ENCODE assay signal across 19 cellular contexts in the genomic region with DNA sequence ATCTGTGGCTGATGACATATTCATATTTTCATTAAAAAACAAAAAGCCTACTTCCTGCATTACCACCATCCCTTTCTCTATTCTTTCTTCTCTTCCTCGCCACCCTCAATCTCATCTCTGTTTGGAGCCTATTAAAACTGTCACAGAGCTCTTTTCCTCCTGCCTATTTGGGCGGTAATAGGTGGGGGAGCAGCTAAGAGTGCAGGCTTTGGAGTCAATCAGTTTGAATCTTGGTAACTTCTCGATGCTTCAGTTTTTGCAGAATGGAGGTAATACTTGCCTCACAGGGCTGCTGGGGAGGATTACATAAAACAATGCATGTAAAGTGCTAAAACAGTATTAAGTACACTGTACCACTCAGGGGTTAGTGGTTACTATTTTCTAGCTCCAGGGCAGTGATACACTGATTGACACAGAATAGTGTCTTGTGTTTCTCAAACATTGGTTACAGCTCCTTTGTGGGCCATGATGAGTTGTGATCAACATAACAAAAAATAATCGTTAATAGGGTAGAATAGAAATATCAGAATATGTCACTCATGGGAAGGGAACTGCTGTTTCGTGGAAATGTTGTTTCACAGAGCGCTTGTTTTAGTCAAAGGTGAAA. TPM values are rescaled to one million over a fixed set of nuclear protein-coding genes. Genes with fewer than 3 reads are reported as not detected.
DNase-seq lines count a peak whose midpoint lies in the region; ATAC-seq and TF ChIP-seq lines count a peak whose summit lies in the region.
"Had no signal": no experiment of that assay in that cellular context is flagged by ENCODE, and none has a peak within 500 bp of the region (broad histone marks: within the 10 kb centered on the region; RNA-seq: fewer than 3 reads in every experiment).

No MANE protein-coding gene starts in this region.

- H3K79me2 ChIP-seq in neural progenitor cell (ENCODE audit: low read depth), result peaks cover 95% of the 10 kb centered on the region

- peaks cover 27% of the 10 kb centered on the region for H3F3A ChIP-seq in neural progenitor cell (ENCODE audit: low read depth)

- no peak for TF ChIP-seq EP300 in esophagus muscularis mucosa (IDR thresholded peaks at IDR 0.05)

- H3K4me3 Mint-ChIP-seq in neural progenitor cell (no peak overlapping the region), type B pancreatic cell (no peak overlapping the region)
- no peak overlapping the region for H3K4me3 Mint-ChIP-seq in activated naive CD8-positive, alpha-beta T cell treated with anti-CD3 and anti-CD28 coated beads, Interleukin-2, amount 50 U/mL, for 24 hours
- H3K4me3 Mint-ChIP-seq: activated CD4-positive, alpha-beta T cell treated with anti-CD3 and anti-CD28 coated beads for 36 hours; activated CD8-positive, alpha-beta memory T cell treated with anti-CD3 and anti-CD28 coated beads, Interleukin-2, amount 10 ng/mL, durations not matched to agents 7 days and 5 days had no signal

- DNase-seq in heart right ventricle (no peak), Right ventricle myocardium superior (no peak), esophagus muscularis mucosa (ENCODE audit: extremely low spot score) (no peak), neural progenitor cell (ENCODE audit: low spot score) (no peak), type B pancreatic cell (ENCODE audit: extremely low spot score, unreplicated experiment) (no peak)
- no peak for DNase-seq in activated naive CD8-positive, alpha-beta T cell treated with anti-CD3 and anti-CD28 coated beads, Interleukin-2, amount 50 U/mL, for 24 hours
- no peak for DNase-seq in activated CD4-positive, alpha-beta T cell treated with anti-CD3 and anti-CD28 coated beads, Interleukin-2, amount 50 U/mL, for 1 hour
- DNase-seq: activated CD4-positive, alpha-beta T cell treated with anti-CD3 and anti-CD28 coated beads for 36 hours; activated CD8-positive, alpha-beta memory T cell treated with anti-CD3 and anti-CD28 coated beads, Interleukin-2, amount 10 ng/mL, durations not matched to agents 7 days and 5 days; cerebellar nuclear complex; DMS 273 treated with DMSO at 0.1 percent for 48 hours; GF-D8; NCI-H146; T1000 had no signal

- H4K20me1 ChIP-seq in neural progenitor cell (ENCODE audit: low read depth), result peaks cover 16% of the 10 kb centered on the region

- H3K36me3 ChIP-seq in heart right ventricle (no peaks in the 10 kb centered on the region), esophagus muscularis mucosa (no peaks in the 10 kb centered on the region), neural progenitor cell (no peaks in the 10 kb centered on the region)
- H3K36me3 ChIP-seq: suprapubic skin had no signal

- TF ChIP-seq CTCF in heart right ventricle (IDR thresholded peaks at IDR 0.05) (no peak), esophagus muscularis mucosa (IDR thresholded peaks at IDR 0.05) (no peak), neural progenitor cell (IDR thresholded peaks at IDR 0.05) (no peak), type B pancreatic cell (conservative IDR thresholded peaks at IDR 0.05) (no peak)

- peaks cover 3% of the 10 kb centered on the region for H3K9me3 Mint-ChIP-seq in neural progenitor cell
- H3K9me3 Mint-ChIP-seq in type B pancreatic cell, result no peaks in the 10 kb centered on the region
- no peaks in the 10 kb centered on the region for H3K9me3 Mint-ChIP-seq in activated naive CD8-positive, alpha-beta T cell treated with anti-CD3 and anti-CD28 coated beads, Interleukin-2, amount 50 U/mL, for 24 hours

- H3K27ac Mint-ChIP-seq in neural progenitor cell, result no peak overlapping the region
- H3K27ac Mint-ChIP-seq in type B pancreatic cell, result peak overlapping the region; percentile 52
- no peak overlapping the region for H3K27ac Mint-ChIP-seq in activated naive CD8-positive, alpha-beta T cell treated with anti-CD3 and anti-CD28 coated beads, Interleukin-2, amount 50 U/mL, for 24 hours
- H3K27ac Mint-ChIP-seq: activated CD4-positive, alpha-beta T cell treated with anti-CD3 and anti-CD28 coated beads for 36 hours; activated CD8-positive, alpha-beta memory T cell treated with anti-CD3 and anti-CD28 coated beads, Interleukin-2, amount 10 ng/mL, durations not matched to agents 7 days and 5 days had no signal

- ATAC-seq in heart right ventricle (no peak), Right ventricle myocardium superior (ENCODE audit: poor library complexity) (no peak), GM21515 (IDR thresholded peaks at IDR 0.05; ENCODE audit: unreplicated experiment) (no peak)
- ATAC-seq in activated naive CD8-positive, alpha-beta T cell treated with anti-CD3 and anti-CD28 coated beads, Interleukin-2, amount 50 U/mL, for 24 hours, result no peak
- ATAC-seq: activated CD4-positive, alpha-beta T cell treated with anti-CD3 and anti-CD28 coated beads for 36 hours; activated CD8-positive, alpha-beta memory T cell treated with anti-CD3 and anti-CD28 coated beads, Interleukin-2, amount 10 ng/mL, durations not matched to agents 7 days and 5 days; GM12878 had no signal

- no peaks in the 10 kb centered on the region for H3K9me3 ChIP-seq in heart right ventricle
- H3K9me3 ChIP-seq in esophagus muscularis mucosa, result no peaks in the 10 kb centered on the region
- no peaks in the 10 kb centered on the region for H3K9me3 ChIP-seq in neural progenitor cell (ENCODE audit: low read depth)
- H3K9me3 ChIP-seq: suprapubic skin had no signal

- H3K27me3 Mint-ChIP-seq in neural progenitor cell (ENCODE audit: insufficient read depth, low read depth) (no peaks in the 10 kb centered on the region), type B pancreatic cell (no peaks in the 10 kb centered on the region)
- H3K27me3 Mint-ChIP-seq in activated naive CD8-positive, alpha-beta T cell treated with anti-CD3 and anti-CD28 coated beads, Interleukin-2, amount 50 U/mL, for 24 hours, result no peaks in the 10 kb centered on the region
- H3K27me3 Mint-ChIP-seq: activated CD4-positive, alpha-beta T cell treated with anti-CD3 and anti-CD28 coated beads for 36 hours; activated CD8-positive, alpha-beta memory T cell treated with anti-CD3 and anti-CD28 coated beads, Interleukin-2, amount 10 ng/mL, durations not matched to agents 7 days and 5 days had no signal

- H3K36me3 Mint-ChIP-seq in neural progenitor cell, result peaks cover 7% of the 10 kb centered on the region
- H3K36me3 Mint-ChIP-seq in type B pancreatic cell, result peaks cover 12% of the 10 kb centered on the region
- peaks cover 3% of the 10 kb centered on the region for H3K36me3 Mint-ChIP-seq in activated naive CD8-positive, alpha-beta T cell treated with anti-CD3 and anti-CD28 coated beads, Interleukin-2, amount 50 U/mL, for 24 hours (ENCODE audit: low read depth)

- H3K9ac ChIP-seq in neural progenitor cell, result no peak overlapping the region
- H3K9ac ChIP-seq: BLaER1 had no signal

- H3K27me3 ChIP-seq in heart right ventricle, result no peaks in the 10 kb centered on the region
- no peaks in the 10 kb centered on the region for H3K27me3 ChIP-seq in esophagus muscularis mucosa
- no peaks in the 10 kb centered on the region for H3K27me3 ChIP-seq in neural progenitor cell
- H3K27me3 ChIP-seq: BLaER1, suprapubic skin had no signal

- TF ChIP-seq POLR2A in esophagus muscularis mucosa (IDR thresholded peaks at IDR 0.05; ENCODE audit: low read depth), result no peak

- peak overlapping the region in 2 of 10 donors; percentile 4 for H3K4me3 ChIP-seq in heart right ventricle
- H3K4me3 ChIP-seq in esophagus muscularis mucosa, result no peak overlapping the region
- H3K4me3 ChIP-seq in neural progenitor cell, result peak overlapping the region; percentile 13
- H3K4me3 ChIP-seq: BLaER1, GM12878, PC-9, suprapubic skin had no signal

- intact Hi-C loops in heart right ventricle (cut with DNase I) (no loop called here), Right ventricle myocardium superior (cut with DNase I) (no loop called here), esophagus muscularis mucosa (cut with DNase I) (no loop called here)

- 82% methylated on average over 6 of the region's 6 CpGs for WGBS in heart right ventricle, 2 donors
- WGBS in esophagus muscularis mucosa, result 89% methylated on average over 6 of the region's 6 CpGs

- H3K4me1 Mint-ChIP-seq in neural progenitor cell, result peaks cover 54% of the 10 kb centered on the region
- H3K4me1 Mint-ChIP-seq in type B pancreatic cell (ENCODE audit: unreplicated experiment), result peaks cover 65% of the 10 kb centered on the region
- peaks cover 26% of the 10 kb centered on the region for H3K4me1 Mint-ChIP-seq in activated naive CD8-positive, alpha-beta T cell treated with anti-CD3 and anti-CD28 coated beads, Interleukin-2, amount 50 U/mL, for 24 hours

- H3K27ac ChIP-seq in heart right ventricle (peak overlapping the region in 8 of 10 donors; percentile 5 to 87 (median 76)), esophagus muscularis mucosa (replicated peaks in 1 of 4) (peak overlapping the region; percentile 60 to 80 (median 70)), neural progenitor cell (peak overlapping the region; percentile 24)
- H3K27ac ChIP-seq: BLaER1, PC-9, suprapubic skin had no signal

- peaks cover 0 to 72% (median 53%) of the 10 kb centered on the region in 9 donors for H3K4me1 ChIP-seq in heart right ventricle
- H3K4me1 ChIP-seq in esophagus muscularis mucosa, result peaks cover 57 to 97% (median 94%) of the 10 kb centered on the region in 4 donors
- H3K4me1 ChIP-seq in neural progenitor cell, result peaks cover 69% of the 10 kb centered on the region
- H3K4me1 ChIP-seq: BLaER1 had no signal

- peak overlapping the region; percentile 57 for H3K4me2 ChIP-seq in neural progenitor cell
- H3K4me2 ChIP-seq: BLaER1, PC-9 had no signal

- no peak overlapping the region for H2AFZ ChIP-seq in neural progenitor cell (replicated peaks)
- H2AFZ ChIP-seq: PC-9 had no signal

RNA-seq across cellular contexts. Expression of a gene that starts 14.0 kb away (rescaled TPM):
- total RNA-seq in heart right ventricle, result 10 to 100 TPM; 13.9 to 42.8 (median 34.6) TPM
- polyA plus RNA-seq in heart right ventricle, result 10 to 100 TPM in 1 of 2 donors, 1 to 10 TPM in 1; 6.0 to 13.5 TPM
- 26.6 TPM for total RNA-seq in Right ventricle myocardium superior
- total RNA-seq in esophagus muscularis mucosa, result 10 to 100 TPM; 57.7 to 70.8 (median 64.6) TPM
- 21.2 and 26.0 TPM in 2 replicates for total RNA-seq in neural progenitor cell (ENCODE audit: low replicate concordance)
- 54.6 and 123 TPM in 2 replicates for total RNA-seq in type B pancreatic cell (ENCODE audit: low replicate concordance)

Comparison
In these comparisons a context has a peak if more than half of its experiments do, and no peak if none do; other contexts are left out.
1. H3K27ac ChIP-seq: peak in every context shown above with its lines; median percentile 76 in heart right ventricle; 70 in esophagus muscularis mucosa; 24 in neural progenitor cell.